1 cellular context compared by ENCODE assay signal in the genomic region with DNA sequence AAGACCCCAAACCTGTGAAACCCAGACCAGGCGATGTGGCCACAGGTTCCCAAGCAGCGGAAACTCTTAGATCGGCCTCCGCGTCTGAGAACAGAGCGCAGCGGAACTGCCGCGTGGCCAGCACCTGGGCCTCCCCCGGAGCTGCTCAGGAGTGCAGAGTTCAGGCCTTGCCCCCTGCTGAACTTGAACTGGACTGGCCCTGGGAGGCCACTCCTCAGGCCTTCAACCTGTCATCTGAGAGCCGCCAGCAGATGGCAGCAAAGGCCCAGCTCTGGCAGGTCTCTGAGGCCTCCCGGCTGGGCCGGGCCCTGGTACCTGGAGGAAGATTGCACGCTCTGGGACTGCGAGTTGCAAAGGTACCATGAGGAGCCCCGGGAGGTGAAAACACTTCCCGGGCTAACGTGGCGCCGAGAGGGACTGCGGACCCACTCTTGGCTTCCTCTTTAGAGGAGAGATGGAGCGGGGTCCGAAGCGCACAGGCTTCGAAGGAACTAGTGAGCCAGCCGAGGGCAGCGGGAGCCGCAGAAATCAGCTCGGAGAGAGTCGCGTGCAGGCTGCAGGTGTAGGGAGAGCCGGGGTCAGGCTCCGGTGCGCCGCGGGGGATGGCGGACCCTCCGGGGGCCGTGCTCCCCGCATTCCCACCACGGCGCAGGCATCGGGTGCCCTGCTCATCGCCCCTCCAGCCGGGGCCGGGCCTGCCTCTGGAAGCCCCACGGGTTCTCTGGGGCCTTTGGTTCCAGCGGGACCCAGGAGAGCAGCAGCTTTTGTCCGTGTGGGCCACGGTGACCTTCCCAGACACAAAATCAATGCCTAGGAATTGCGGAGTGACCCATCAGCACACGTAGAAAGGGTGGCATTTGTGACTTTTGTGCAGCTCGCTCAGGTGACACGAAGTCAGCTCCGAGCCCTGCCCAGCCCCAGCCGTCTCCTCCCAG.
TF ChIP-seq lines count a peak whose summit lies in the region.

No MANE protein-coding gene starts in this region.

TF ChIP-seq in HEK293, 187 proteins besides CTCF, POLR2A, EP300 and RAD21 (continued from another document):
- TF ChIP-seq, protein P1, sequence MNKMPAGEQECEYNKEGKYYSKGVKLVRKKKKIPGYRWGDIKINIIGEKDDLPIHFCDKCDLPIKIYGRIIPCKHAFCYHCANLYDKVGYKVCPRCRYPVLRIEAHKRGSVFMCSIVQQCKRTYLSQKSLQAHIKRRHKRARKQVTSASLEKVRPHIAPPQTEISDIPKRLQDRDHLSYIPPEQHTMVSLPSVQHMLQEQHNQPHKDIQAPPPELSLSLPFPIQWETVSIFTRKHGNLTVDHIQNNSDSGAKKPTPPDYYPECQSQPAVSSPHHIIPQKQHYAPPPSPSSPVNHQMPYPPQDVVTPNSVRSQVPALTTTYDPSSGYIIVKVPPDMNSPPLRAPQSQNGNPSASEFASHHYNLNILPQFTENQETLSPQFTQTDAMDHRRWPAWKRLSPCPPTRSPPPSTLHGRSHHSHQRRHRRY (tag by site-specific recombination; IDR thresholded peaks at IDR 0.05) = no peak
- TF ChIP-seq ZNF426 (tag by site-specific recombination; IDR thresholded peaks at IDR 0.05) = no peak
- TF ChIP-seq ZBTB17 (tag by site-specific recombination; IDR thresholded peaks at IDR 0.05) = no peak
- TF ChIP-seq ZNF146 (tag by site-specific recombination; IDR thresholded peaks at IDR 0.05) = no peak
- TF ChIP-seq SP3 (tag by site-specific recombination; IDR thresholded peaks at IDR 0.05) = no peak
- no peak for TF ChIP-seq SETDB1 (IDR thresholded peaks at IDR 0.05; ENCODE audit: insufficient read length, low read length)
- TF ChIP-seq ZNF2 (tag by site-specific recombination; IDR thresholded peaks at IDR 0.05) = no peak
- no peak for TF ChIP-seq KLF7 (tag by site-specific recombination; IDR thresholded peaks at IDR 0.05; ENCODE audit: borderline replicate concordance)
- no peak for TF ChIP-seq ZNF202 (tag by site-specific recombination; IDR thresholded peaks at IDR 0.05; ENCODE audit: borderline replicate concordance)
- TF ChIP-seq, protein P2, sequence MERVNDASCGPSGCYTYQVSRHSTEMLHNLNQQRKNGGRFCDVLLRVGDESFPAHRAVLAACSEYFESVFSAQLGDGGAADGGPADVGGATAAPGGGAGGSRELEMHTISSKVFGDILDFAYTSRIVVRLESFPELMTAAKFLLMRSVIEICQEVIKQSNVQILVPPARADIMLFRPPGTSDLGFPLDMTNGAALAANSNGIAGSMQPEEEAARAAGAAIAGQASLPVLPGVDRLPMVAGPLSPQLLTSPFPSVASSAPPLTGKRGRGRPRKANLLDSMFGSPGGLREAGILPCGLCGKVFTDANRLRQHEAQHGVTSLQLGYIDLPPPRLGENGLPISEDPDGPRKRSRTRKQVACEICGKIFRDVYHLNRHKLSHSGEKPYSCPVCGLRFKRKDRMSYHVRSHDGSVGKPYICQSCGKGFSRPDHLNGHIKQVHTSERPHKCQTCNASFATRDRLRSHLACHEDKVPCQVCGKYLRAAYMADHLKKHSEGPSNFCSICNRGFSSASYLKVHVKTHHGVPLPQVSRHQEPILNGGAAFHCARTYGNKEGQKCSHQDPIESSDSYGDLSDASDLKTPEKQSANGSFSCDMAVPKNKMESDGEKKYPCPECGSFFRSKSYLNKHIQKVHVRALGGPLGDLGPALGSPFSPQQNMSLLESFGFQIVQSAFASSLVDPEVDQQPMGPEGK (tag by site-specific recombination; IDR thresholded peaks at IDR 0.05) = no peak
- no peak for TF ChIP-seq SCRT2 (tag by site-specific recombination; IDR thresholded peaks at IDR 0.05)
TF ChIP-seq in HEK293: peak in this region for 4.
